ENCODE assay signal across 10 cellular contexts in genomic region chr6:126040826-126041225, GRCh38. TPM values are rescaled to one million over a fixed set of nuclear protein-coding genes. Genes with fewer than 3 reads are reported as not detected.
A peak's percentile ranks its signal among the peaks of the same experiment; 100 is the strongest.
DNase-seq lines count a peak whose midpoint lies in the region; ATAC-seq, FAIRE-seq and TF ChIP-seq lines count a peak whose summit lies in the region.
"Had no signal": no experiment of that assay in that cellular context is flagged by ENCODE, and none has a peak within 500 bp of the region (broad histone marks: within the 10 kb centered on the region; RNA-seq: fewer than 3 reads in every experiment).

No MANE protein-coding gene starts in this region.

- FAIRE-seq in astrocyte (lab: Jason Lieb, UNC) = peak; percentile 84

- no peaks in the 10 kb centered on the region for H3K9me3 Mint-ChIP-seq in astrocyte (ENCODE audit: unreplicated experiment)
- peaks cover 0 to 5% of the 10 kb centered on the region in 2 donors for H3K9me3 Mint-ChIP-seq in stimulated activated naive CD8-positive, alpha-beta T cell treated with anti-CD3 and anti-CD28 coated beads, Interleukin-15, amount 100 ng/mL, for 72 hours
- H3K9me3 Mint-ChIP-seq in neural progenitor cell = peaks cover 13% of the 10 kb centered on the region

- H3K36me3 Mint-ChIP-seq in astrocyte (ENCODE audit: low read depth, unreplicated experiment) (peaks cover 18% of the 10 kb centered on the region), neural progenitor cell (peaks cover 51% of the 10 kb centered on the region)

- H3K27me3 Mint-ChIP-seq in astrocyte (ENCODE audit: low read depth, unreplicated experiment) (no peaks in the 10 kb centered on the region), neural progenitor cell (ENCODE audit: insufficient read depth, low read depth) (peaks cover 2% of the 10 kb centered on the region)
- H3K27me3 Mint-ChIP-seq in stimulated activated naive CD8-positive, alpha-beta T cell treated with anti-CD3 and anti-CD28 coated beads, Interleukin-15, amount 100 ng/mL, for 72 hours = no peaks in the 10 kb centered on the region
- H3K27me3 Mint-ChIP-seq: activated naive CD4-positive, alpha-beta T cell treated with anti-CD3 and anti-CD28 coated beads, Interleukin-2, amount 10 ng/mL, durations not matched to agents 7 days and 5 days; B cell had no signal

- peaks cover 0 to 8% of the 10 kb centered on the region in 2 donors for H3K9me3 ChIP-seq in right atrium auricular region
- no peaks in the 10 kb centered on the region for H3K9me3 ChIP-seq in astrocyte (ENCODE audit: insufficient read depth, low read depth, low read length)
- no peaks in the 10 kb centered on the region for H3K9me3 ChIP-seq in neural progenitor cell (ENCODE audit: low read depth)

- no peaks in the 10 kb centered on the region for H3K4me1 ChIP-seq in right atrium auricular region
- H3K4me1 ChIP-seq in astrocyte (ENCODE audit: insufficient read depth, low read length) = peaks cover 27% of the 10 kb centered on the region
- H3K4me1 ChIP-seq in neural progenitor cell = peaks cover 5% of the 10 kb centered on the region

- H3K36me3 ChIP-seq in right atrium auricular region = peaks cover 9% of the 10 kb centered on the region
- H3K36me3 ChIP-seq in astrocyte (ENCODE audit: insufficient read depth, low read length) = no peaks in the 10 kb centered on the region
- peaks cover 21% of the 10 kb centered on the region for H3K36me3 ChIP-seq in neural progenitor cell

- no peak overlapping the region for H3K27ac ChIP-seq in right atrium auricular region
- peak overlapping the region; percentile 44 for H3K27ac ChIP-seq in astrocyte (ENCODE audit: low read depth, low read length)
- H3K27ac ChIP-seq in neural progenitor cell = no peak overlapping the region

- no peaks in the 10 kb centered on the region for H3K27me3 ChIP-seq in right atrium auricular region
- H3K27me3 ChIP-seq in astrocyte (ENCODE audit: insufficient read depth, low read length) = no peaks in the 10 kb centered on the region
- H3K27me3 ChIP-seq in neural progenitor cell = no peaks in the 10 kb centered on the region

- H4K20me1 ChIP-seq in astrocyte (ENCODE audit: insufficient read depth, low read length) (no peaks in the 10 kb centered on the region), neural progenitor cell (ENCODE audit: low read depth) (no peaks in the 10 kb centered on the region)

- intact Hi-C loops in left cardiac atrium (cut with DNase I) = no loop called here

- H3K79me2 ChIP-seq in astrocyte (ENCODE audit: insufficient read depth, low read length) (no peaks in the 10 kb centered on the region), neural progenitor cell (ENCODE audit: low read depth) (peaks cover 23% of the 10 kb centered on the region)

- H3K9ac ChIP-seq in astrocyte (ENCODE audit: low read length) = no peak overlapping the region
- H3K9ac ChIP-seq in neural progenitor cell = no peak overlapping the region

- DNase-seq in left cardiac atrium (peak; percentile 40), right atrium auricular region (ENCODE audit: low spot score) (no peak), astrocyte (ENCODE audit: low read depth) (peak; percentile 76), kidney tubule cell (ENCODE audit: low spot score) (peak; percentile 89), neural progenitor cell (ENCODE audit: low spot score) (no peak), NCI-H446 (lab: John Stamatoyannopoulos, UW) (no peak)
- no peak for DNase-seq in stimulated activated naive CD8-positive, alpha-beta T cell treated with anti-CD3 and anti-CD28 coated beads, Interleukin-15, amount 100 ng/mL, for 72 hours
- DNase-seq: activated naive CD4-positive, alpha-beta T cell treated with anti-CD3 and anti-CD28 coated beads, Interleukin-2, amount 10 ng/mL, durations not matched to agents 7 days and 5 days had no signal

- H3K4me1 Mint-ChIP-seq in astrocyte (ENCODE audit: low read depth, unreplicated experiment) (peaks cover 35% of the 10 kb centered on the region), neural progenitor cell (peaks cover 9% of the 10 kb centered on the region)
- H3K4me1 Mint-ChIP-seq in stimulated activated naive CD8-positive, alpha-beta T cell treated with anti-CD3 and anti-CD28 coated beads, Interleukin-15, amount 100 ng/mL, for 72 hours = no peaks in the 10 kb centered on the region
- H3K4me1 Mint-ChIP-seq: activated naive CD4-positive, alpha-beta T cell treated with anti-CD3 and anti-CD28 coated beads, Interleukin-2, amount 10 ng/mL, durations not matched to agents 7 days and 5 days; B cell had no signal

- H3K4me3 Mint-ChIP-seq in astrocyte (ENCODE audit: unreplicated experiment) = no peak overlapping the region
- no peak overlapping the region for H3K4me3 Mint-ChIP-seq in stimulated activated naive CD8-positive, alpha-beta T cell treated with anti-CD3 and anti-CD28 coated beads, Interleukin-15, amount 100 ng/mL, for 72 hours
- no peak overlapping the region for H3K4me3 Mint-ChIP-seq in neural progenitor cell
- H3K4me3 Mint-ChIP-seq: activated naive CD4-positive, alpha-beta T cell treated with anti-CD3 and anti-CD28 coated beads, Interleukin-2, amount 10 ng/mL, durations not matched to agents 7 days and 5 days; B cell had no signal

- H3K4me3 ChIP-seq in right atrium auricular region (no peak overlapping the region), astrocyte (ENCODE audit: insufficient read depth, low read depth, low read length) (no peak overlapping the region), neural progenitor cell (no peak overlapping the region)

- H3K27ac Mint-ChIP-seq in astrocyte (ENCODE audit: unreplicated experiment) (peak overlapping the region; percentile 41), neural progenitor cell (no peak overlapping the region)
- H3K27ac Mint-ChIP-seq in stimulated activated naive CD8-positive, alpha-beta T cell treated with anti-CD3 and anti-CD28 coated beads, Interleukin-15, amount 100 ng/mL, for 72 hours = no peak overlapping the region
- H3K27ac Mint-ChIP-seq: activated naive CD4-positive, alpha-beta T cell treated with anti-CD3 and anti-CD28 coated beads, Interleukin-2, amount 10 ng/mL, durations not matched to agents 7 days and 5 days; B cell had no signal

- H2AFZ ChIP-seq in astrocyte (ENCODE audit: low read depth, low read length) = no peak overlapping the region
- no peak overlapping the region for H2AFZ ChIP-seq in neural progenitor cell (replicated peaks)

- no peak for TF ChIP-seq CTCF in right atrium auricular region (IDR thresholded peaks at IDR 0.05)
- TF ChIP-seq CTCF in astrocyte (IDR thresholded peaks at IDR 0.05; ENCODE audit: insufficient read depth, low read depth, low read length) = no peak
- TF ChIP-seq CTCF in neural progenitor cell (IDR thresholded peaks at IDR 0.05) = no peak

- peak in 1 of 2 donors; percentile 61 for ATAC-seq in left cardiac atrium
- ATAC-seq in stimulated activated naive CD8-positive, alpha-beta T cell treated with anti-CD3 and anti-CD28 coated beads, Interleukin-15, amount 100 ng/mL, for 72 hours = no peak
- no peak for ATAC-seq in GM18873 (IDR thresholded peaks at IDR 0.05; ENCODE audit: low FRiP score, unreplicated experiment)

- no peaks in the 10 kb centered on the region for H3F3A ChIP-seq in neural progenitor cell (ENCODE audit: low read depth)

- H3K4me2 ChIP-seq in astrocyte (ENCODE audit: low read length) (peak overlapping the region; percentile 62), neural progenitor cell (no peak overlapping the region)

RNA-seq across cellular contexts. Expression of gene TRMT11, which starts 54.5 kb away (rescaled TPM):
- total RNA-seq in left cardiac atrium = 10 to 100 TPM in 1 of 2 donors, 1 to 10 TPM in 1; 7.9 to 14.8 TPM
- total RNA-seq in right atrium auricular region = 10 to 100 TPM in 1 of 2 donors, 1 to 10 TPM in 1; 9.7 to 10.1 TPM
- 17.0 and 18.2 TPM in 2 replicates for total RNA-seq in astrocyte
- total RNA-seq in neural progenitor cell (ENCODE audit: low replicate concordance) = 51.9 and 105 TPM in 2 replicates

Comparison
In these comparisons a context has a peak if more than half of its experiments do, and no peak if none do; other contexts are left out.
1. DNase-seq: peak in left cardiac atrium (single experiment), astrocyte (single experiment) and kidney tubule cell (single experiment); none in right atrium auricular region (single experiment), stimulated activated naive CD8-positive, alpha-beta T cell treated with anti-CD3 and anti-CD28 coated beads, Interleukin-15, amount 100 ng/mL, for 72 hours (0 of 2), neural progenitor cell (single experiment) and NCI-H446 (0 of 2).